Comparison of ENCODE assay signal across 23 cellular contexts in the genomic region with DNA sequence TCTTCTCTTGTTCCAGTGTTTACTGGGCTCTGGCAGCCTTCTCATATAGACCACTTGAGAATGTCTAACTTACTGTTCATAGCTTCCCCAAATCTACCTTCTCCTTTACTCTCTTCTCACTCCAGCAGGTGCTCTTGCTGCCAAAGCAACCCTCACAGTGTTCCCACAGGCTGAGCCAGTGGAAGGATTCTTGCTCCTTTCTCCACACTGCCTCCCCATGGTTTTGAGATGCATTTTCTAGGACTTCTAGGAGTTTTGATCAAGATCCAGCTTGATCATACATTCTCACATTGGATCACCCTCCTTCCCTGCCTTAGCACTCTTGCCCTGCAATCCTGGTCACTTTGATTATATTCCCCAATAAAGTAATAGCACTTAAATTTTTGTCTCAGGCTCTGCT.
DNase-seq lines count a peak whose midpoint lies in the region; ATAC-seq and TF ChIP-seq lines count a peak whose summit lies in the region.
"Had no signal": no experiment of that assay in that cellular context is flagged by ENCODE, and none has a peak within 500 bp of the region (broad histone marks: within the 10 kb centered on the region; RNA-seq: fewer than 3 reads in every experiment).

No MANE protein-coding gene starts in this region.

- no peak overlapping the region for H3K4me3 Mint-ChIP-seq in WTC11
- H3K4me3 Mint-ChIP-seq in stimulated activated memory B cell treated with anti-CD40 and anti-IgM and Interleukin-4, amounts not matched to agents 10 μg/mL and 1 μg/mL and 100 μg/mL, for 72 hours, result no peak overlapping the region
- H3K4me3 Mint-ChIP-seq: central memory CD8-positive, alpha-beta T cell had no signal

- no peaks in the 10 kb centered on the region for H3K27me3 Mint-ChIP-seq in WTC11 (ENCODE audit: low read depth)
- no peaks in the 10 kb centered on the region for H3K27me3 Mint-ChIP-seq in stimulated activated memory B cell treated with anti-CD40 and anti-IgM and Interleukin-4, amounts not matched to agents 10 μg/mL and 1 μg/mL and 100 μg/mL, for 72 hours
- H3K27me3 Mint-ChIP-seq: central memory CD8-positive, alpha-beta T cell had no signal

- TF ChIP-seq CTCF in WTC11 (IDR thresholded peaks at IDR 0.05), result no peak

- CTCF ChIA-PET in WTC11 (lab: Charles Lee), result interaction anchor here (1.0 kb wide), 1 partner anchor 24 kb away, joined by 3 read pairs; no protein-coding TSS in a partner anchor

- DNase-seq in DMS53 treated with DMSO at 0.1 percent for 48 hours (lab: John Stamatoyannopoulos, UW; ENCODE audit: unreplicated experiment) (peak; percentile 9), HuH-7 (ENCODE audit: low spot score) (peak; percentile 1), WTC11 (ENCODE audit: low spot score) (no peak), left lobe of liver (ENCODE audit: low spot score) (no peak), DMS153 (lab: John Stamatoyannopoulos, UW) (no peak), LoVo (ENCODE audit: low spot score) (no peak)
- DNase-seq: activated CD4-positive, alpha-beta T cell treated with anti-CD3 and anti-CD28 coated beads, Interleukin-2, amount 50 U/mL, for 1 hour; activated CD8-positive, alpha-beta memory T cell treated with anti-CD3 and anti-CD28 coated beads, Interleukin-2, amount 50 U/mL, for 4 hours; activated gamma-delta T cell; AML-193; amniotic stem cell; effector CD8-positive, alpha-beta T cell; IMR-90; MV-4-11; NCI-H1694 treated with DMSO at 0.1 percent for 48 hours; NCI-H446 treated with DMSO at 0.1 percent for 48 hours; ovary; stimulated activated naive CD4-positive, alpha-beta T cell; tibial artery had no signal

- ATAC-seq in WTC11 (peak; percentile 84), left lobe of liver (peak; percentile 71), GM18505 (IDR thresholded peaks at IDR 0.05; ENCODE audit: unreplicated experiment) (no peak)
- no peak for ATAC-seq in stimulated activated memory B cell treated with anti-CD40 and anti-IgM and Interleukin-4, amounts not matched to agents 10 μg/mL and 1 μg/mL and 100 μg/mL, for 72 hours
- ATAC-seq: sciatic nerve had no signal

- no peak overlapping the region for H3K27ac Mint-ChIP-seq in WTC11
- no peak overlapping the region for H3K27ac Mint-ChIP-seq in stimulated activated memory B cell treated with anti-CD40 and anti-IgM and Interleukin-4, amounts not matched to agents 10 μg/mL and 1 μg/mL and 100 μg/mL, for 72 hours

- POLR2A ChIA-PET in WTC11 (lab: Charles Lee), result no interaction called here

- H3K4me1 Mint-ChIP-seq in WTC11, result no peaks in the 10 kb centered on the region
- H3K4me1 Mint-ChIP-seq in stimulated activated memory B cell treated with anti-CD40 and anti-IgM and Interleukin-4, amounts not matched to agents 10 μg/mL and 1 μg/mL and 100 μg/mL, for 72 hours, result no peaks in the 10 kb centered on the region
- H3K4me1 Mint-ChIP-seq: central memory CD8-positive, alpha-beta T cell had no signal

- no peaks in the 10 kb centered on the region for H3K36me3 Mint-ChIP-seq in WTC11
- no peaks in the 10 kb centered on the region for H3K36me3 Mint-ChIP-seq in stimulated activated memory B cell treated with anti-CD40 and anti-IgM and Interleukin-4, amounts not matched to agents 10 μg/mL and 1 μg/mL and 100 μg/mL, for 72 hours

- no peaks in the 10 kb centered on the region for H3K9me3 Mint-ChIP-seq in WTC11
- peaks cover 15% of the 10 kb centered on the region for H3K9me3 Mint-ChIP-seq in stimulated activated memory B cell treated with anti-CD40 and anti-IgM and Interleukin-4, amounts not matched to agents 10 μg/mL and 1 μg/mL and 100 μg/mL, for 72 hours

- no peak for TF ChIP-seq POLR2A in GM18505 (IDR thresholded peaks at IDR 0.05; ENCODE audit: borderline replicate concordance, extremely low read depth, insufficient read depth, insufficient read length)

TF ChIP-seq in WTC11, 78 proteins besides CTCF, POLR2A, EP300 and RAD21:
- TF ChIP-seq, protein P1, sequence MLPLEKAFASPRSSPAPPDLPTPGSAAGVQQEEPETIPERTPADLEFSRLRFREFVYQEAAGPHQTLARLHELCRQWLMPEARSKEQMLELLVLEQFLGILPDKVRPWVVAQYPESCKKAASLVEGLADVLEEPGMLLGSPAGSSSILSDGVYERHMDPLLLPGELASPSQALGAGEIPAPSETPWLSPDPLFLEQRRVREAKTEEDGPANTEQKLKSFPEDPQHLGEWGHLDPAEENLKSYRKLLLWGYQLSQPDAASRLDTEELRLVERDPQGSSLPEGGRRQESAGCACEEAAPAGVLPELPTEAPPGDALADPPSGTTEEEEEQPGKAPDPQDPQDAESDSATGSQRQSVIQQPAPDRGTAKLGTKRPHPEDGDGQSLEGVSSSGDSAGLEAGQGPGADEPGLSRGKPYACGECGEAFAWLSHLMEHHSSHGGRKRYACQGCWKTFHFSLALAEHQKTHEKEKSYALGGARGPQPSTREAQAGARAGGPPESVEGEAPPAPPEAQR (CRISPR knock-in tag; IDR thresholded peaks at IDR 0.05), result no peak
- TF ChIP-seq SP1 (CRISPR knock-in tag; conservative IDR thresholded peaks at IDR 0.05) (no peak), ZNF512 (CRISPR knock-in tag; IDR thresholded peaks at IDR 0.05; ENCODE audit: borderline replicate concordance) (no peak), FOXJ3 (CRISPR knock-in tag; IDR thresholded peaks at IDR 0.05; ENCODE audit: borderline replicate concordance) (no peak), ZNF416 (CRISPR knock-in tag; IDR thresholded peaks at IDR 0.05) (no peak), RORB (CRISPR knock-in tag; IDR thresholded peaks at IDR 0.05) (no peak), MYBL2 (CRISPR knock-in tag; IDR thresholded peaks at IDR 0.05) (no peak), EMX1 (CRISPR knock-in tag; IDR thresholded peaks at IDR 0.05) (no peak), JAZF1 (CRISPR knock-in tag; IDR thresholded peaks at IDR 0.05) (no peak), SOX15 (CRISPR knock-in tag; IDR thresholded peaks at IDR 0.05) (no peak), GABPB1 (CRISPR knock-in tag; IDR thresholded peaks at IDR 0.05) (no peak), FOXP1 (CRISPR knock-in tag; IDR thresholded peaks at IDR 0.05; ENCODE audit: borderline replicate concordance) (no peak), ZBTB21 (CRISPR knock-in tag; IDR thresholded peaks at IDR 0.05; ENCODE audit: borderline replicate concordance) (no peak), SMAD3 (CRISPR knock-in tag; IDR thresholded peaks at IDR 0.05; ENCODE audit: borderline replicate concordance) (no peak), ZNF263 (CRISPR knock-in tag; IDR thresholded peaks at IDR 0.05; ENCODE audit: low read depth) (no peak), MAX (CRISPR knock-in tag; IDR thresholded peaks at IDR 0.05) (no peak), ZBTB43 (CRISPR knock-in tag; IDR thresholded peaks at IDR 0.05) (no peak)
- TF ChIP-seq, protein P2, sequence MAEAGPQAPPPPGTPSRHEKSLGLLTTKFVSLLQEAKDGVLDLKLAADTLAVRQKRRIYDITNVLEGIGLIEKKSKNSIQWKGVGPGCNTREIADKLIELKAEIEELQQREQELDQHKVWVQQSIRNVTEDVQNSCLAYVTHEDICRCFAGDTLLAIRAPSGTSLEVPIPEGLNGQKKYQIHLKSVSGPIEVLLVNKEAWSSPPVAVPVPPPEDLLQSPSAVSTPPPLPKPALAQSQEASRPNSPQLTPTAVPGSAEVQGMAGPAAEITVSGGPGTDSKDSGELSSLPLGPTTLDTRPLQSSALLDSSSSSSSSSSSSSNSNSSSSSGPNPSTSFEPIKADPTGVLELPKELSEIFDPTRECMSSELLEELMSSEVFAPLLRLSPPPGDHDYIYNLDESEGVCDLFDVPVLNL (CRISPR knock-in tag; IDR thresholded peaks at IDR 0.05; ENCODE audit: borderline replicate concordance, low read depth), result no peak
- TF ChIP-seq, protein P3, sequence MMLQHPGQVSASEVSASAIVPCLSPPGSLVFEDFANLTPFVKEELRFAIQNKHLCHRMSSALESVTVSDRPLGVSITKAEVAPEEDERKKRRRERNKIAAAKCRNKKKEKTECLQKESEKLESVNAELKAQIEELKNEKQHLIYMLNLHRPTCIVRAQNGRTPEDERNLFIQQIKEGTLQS (CRISPR knock-in tag; conservative IDR thresholded peaks at IDR 0.05), result no peak
- TF ChIP-seq, protein P4, sequence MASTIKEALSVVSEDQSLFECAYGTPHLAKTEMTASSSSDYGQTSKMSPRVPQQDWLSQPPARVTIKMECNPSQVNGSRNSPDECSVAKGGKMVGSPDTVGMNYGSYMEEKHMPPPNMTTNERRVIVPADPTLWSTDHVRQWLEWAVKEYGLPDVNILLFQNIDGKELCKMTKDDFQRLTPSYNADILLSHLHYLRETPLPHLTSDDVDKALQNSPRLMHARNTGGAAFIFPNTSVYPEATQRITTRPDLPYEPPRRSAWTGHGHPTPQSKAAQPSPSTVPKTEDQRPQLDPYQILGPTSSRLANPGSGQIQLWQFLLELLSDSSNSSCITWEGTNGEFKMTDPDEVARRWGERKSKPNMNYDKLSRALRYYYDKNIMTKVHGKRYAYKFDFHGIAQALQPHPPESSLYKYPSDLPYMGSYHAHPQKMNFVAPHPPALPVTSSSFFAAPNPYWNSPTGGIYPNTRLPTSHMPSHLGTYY (CRISPR knock-in tag; IDR thresholded peaks at IDR 0.05), result no peak

Comparison
In these comparisons a context has a peak if more than half of its experiments do, and no peak if none do; other contexts are left out.
1. DNase-seq: peak in DMS53 treated with DMSO at 0.1 percent for 48 hours (single experiment) and HuH-7 (single experiment); none in WTC11 (single experiment), left lobe of liver (single experiment), DMS153 (single experiment) and LoVo (single experiment).
2. ATAC-seq: peak in WTC11 (single experiment) and left lobe of liver (single experiment); none in GM18505 (single experiment) and stimulated activated memory B cell treated with anti-CD40 and anti-IgM and Interleukin-4, amounts not matched to agents 10 μg/mL and 1 μg/mL and 100 μg/mL, for 72 hours (single experiment).